Comparison of ENCODE assay signal across 11 cellular contexts in genomic region chr19:2188708-2189385, GRCh38. TPM values are rescaled to one million over a fixed set of nuclear protein-coding genes. Genes with fewer than 3 reads are reported as not detected.
DNase-seq lines count a peak whose midpoint lies in the region; ATAC-seq lines count a peak whose summit lies in the region.
"Had no signal": no experiment of that assay in that cellular context is flagged by ENCODE, and none has a peak within 500 bp of the region (broad histone marks: within the 10 kb centered on the region; RNA-seq: fewer than 3 reads in every experiment).

No MANE protein-coding gene starts in this region.

- H3K27ac ChIP-seq in right cardiac atrium (ENCODE audit: low read length), result no peak overlapping the region

- peak; percentile 25 for DNase-seq in activated naive CD4-positive, alpha-beta T cell treated with Interleukin-2 at 50 U/mL for 16 hours
- no peak for DNase-seq in activated naive CD4-positive, alpha-beta T cell treated with anti-CD3 and anti-CD28 coated beads, Interleukin-2, amount 50 U/mL, for 16 hours
- DNase-seq in RKO (ENCODE audit: low spot score) (peak; percentile 89), NCI-H524 treated with DMSO at 0.1 percent for 48 hours (lab: John Stamatoyannopoulos, UW) (no peak), right cardiac atrium (no peak), midbrain (lab: John Stamatoyannopoulos, UW) (no peak)
- peak; percentile 34 for DNase-seq in stimulated activated CD4-positive, alpha-beta T cell treated with anti-CD3 and anti-CD28 coated beads, Interleukin-2, amount 100 ng/mL, for 4 hours (ENCODE audit: low read depth)
- DNase-seq: left ventricle myocardium superior, NCI-H2029, NCI-H748 treated with DMSO at 0.1 percent for 48 hours had no signal

- intact Hi-C loops in right cardiac atrium (cut with DNase I), result no loop called here

- 83% methylated on average over 19 of the region's 19 CpGs for WGBS in right cardiac atrium

- no peaks in the 10 kb centered on the region for H3K9me3 ChIP-seq in right cardiac atrium (ENCODE audit: control insufficient read depth, low read length)

- H3K4me3 ChIP-seq in right cardiac atrium (ENCODE audit: low read length), result no peak overlapping the region

- peak; percentile 31 for ATAC-seq in esophagus mucosa
- no peak for ATAC-seq in right cardiac atrium
- ATAC-seq: left ventricle myocardium superior had no signal

- H3K27me3 ChIP-seq in right cardiac atrium (ENCODE audit: control insufficient read depth, insufficient read depth), result no peaks in the 10 kb centered on the region

- peaks cover 26% of the 10 kb centered on the region for H3K4me1 ChIP-seq in right cardiac atrium (ENCODE audit: control insufficient read depth, insufficient read depth, low read length)

RNA-seq across cellular contexts. Expression of gene DOT1L, which starts 25.1 kb away (rescaled TPM):
- total RNA-seq in esophagus mucosa (20.8 TPM), right cardiac atrium (10 to 100 TPM; 12.3 to 17.1 (median 13.4) TPM)
- polyA plus RNA-seq in right cardiac atrium, result 6.0 TPM

RNA-seq across cellular contexts. Expression of gene AP3D1, which starts 37.5 kb away (rescaled TPM):
- total RNA-seq in esophagus mucosa (84.2 TPM), right cardiac atrium (100 to 1,000 TPM in 2 of 4 donors, 10 to 100 TPM in 2; 82.7 to 145 (median 92.9) TPM)
- 87.3 TPM for polyA plus RNA-seq in right cardiac atrium

RNA-seq across cellular contexts. Expression of gene PLEKHJ1, which starts 47.3 kb away (rescaled TPM):
- total RNA-seq in esophagus mucosa, result 48.9 TPM
- total RNA-seq in right cardiac atrium, result 10 to 100 TPM; 39.9 to 51.8 (median 45.8) TPM
- polyA plus RNA-seq in right cardiac atrium, result 65.2 TPM

RNA-seq across cellular contexts. Expression of gene SF3A2, which starts 47.8 kb away (rescaled TPM):
- total RNA-seq in esophagus mucosa (45.4 TPM), right cardiac atrium (10 to 100 TPM; 30.0 to 34.9 (median 33.1) TPM)
- polyA plus RNA-seq in right cardiac atrium, result 26.4 TPM

Comparison
In these comparisons a context has a peak if more than half of its experiments do, and no peak if none do; other contexts are left out.
1. DNase-seq: peak in activated naive CD4-positive, alpha-beta T cell treated with Interleukin-2 at 50 U/mL for 16 hours (single experiment), RKO (single experiment) and stimulated activated CD4-positive, alpha-beta T cell treated with anti-CD3 and anti-CD28 coated beads, Interleukin-2, amount 100 ng/mL, for 4 hours (single experiment); none in activated naive CD4-positive, alpha-beta T cell treated with anti-CD3 and anti-CD28 coated beads, Interleukin-2, amount 50 U/mL, for 16 hours (single experiment), NCI-H524 treated with DMSO at 0.1 percent for 48 hours (single experiment), right cardiac atrium (0 of 3) and midbrain (single experiment).